In the genomic region with DNA sequence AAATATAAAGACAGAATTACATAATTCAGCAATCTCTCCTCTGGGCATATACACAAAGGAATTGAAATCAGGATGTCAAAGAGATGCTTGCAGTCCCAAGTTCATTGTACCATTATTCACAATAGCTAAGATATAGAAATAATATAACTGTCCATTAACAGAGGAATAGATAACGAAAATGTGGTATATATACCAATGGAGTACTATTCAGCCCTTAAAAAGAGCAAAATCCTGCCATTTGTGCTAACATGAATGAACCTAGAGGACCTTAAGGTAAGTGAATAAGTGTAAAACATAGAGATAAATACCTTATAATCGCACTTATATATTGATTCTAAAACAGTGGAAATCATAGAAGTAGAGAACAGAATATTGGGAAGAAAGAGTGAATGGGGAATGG, we compare ENCODE assay signal across 12 cellular contexts.
"Had no signal": no experiment of that assay in that cellular context is flagged by ENCODE, and none has a peak within 500 bp of the region (broad histone marks: within the 10 kb centered on the region; RNA-seq: fewer than 3 reads in every experiment).

No MANE protein-coding gene starts in this region.

- H3K4me3 ChIP-seq: SJCRH30, upper lobe of right lung had no signal

- ATAC-seq: esophagus mucosa, upper lobe of right lung had no signal

- H3K27me3 ChIP-seq: SJCRH30, upper lobe of right lung had no signal

- H3K36me3 ChIP-seq: SJCRH30, upper lobe of right lung, WERI-Rb-1 had no signal

- DNase-seq: activated CD4-positive, alpha-beta T cell treated with anti-CD3 and anti-CD28 coated beads for 48 hours; activated naive CD4-positive, alpha-beta T cell treated with anti-CD3 and anti-CD28 coated beads for 36 hours; central memory CD4-positive, alpha-beta T cell; hippocampal formation; kidney glomerular epithelial cell; retina; SJCRH30; stimulated activated naive CD4-positive, alpha-beta T cell treated with Interleukin-2 at 50 U/mL for 16 hours; SW 1271; upper lobe of right lung; WERI-Rb-1 had no signal

- H3K9me3 ChIP-seq: SJCRH30, upper lobe of right lung had no signal

- H3K4me1 ChIP-seq: SJCRH30, upper lobe of right lung had no signal

- H3K9me3 Mint-ChIP-seq: activated naive CD4-positive, alpha-beta T cell treated with anti-CD3 and anti-CD28 coated beads for 36 hours had no signal

- H3K27ac ChIP-seq: SJCRH30, upper lobe of right lung, WERI-Rb-1 had no signal

- H3K27ac Mint-ChIP-seq: activated naive CD4-positive, alpha-beta T cell treated with anti-CD3 and anti-CD28 coated beads for 36 hours had no signal

- H3K4me3 Mint-ChIP-seq: activated naive CD4-positive, alpha-beta T cell treated with anti-CD3 and anti-CD28 coated beads for 36 hours had no signal
